ENCODE assay signal across 7 cellular contexts in the genomic region with DNA sequence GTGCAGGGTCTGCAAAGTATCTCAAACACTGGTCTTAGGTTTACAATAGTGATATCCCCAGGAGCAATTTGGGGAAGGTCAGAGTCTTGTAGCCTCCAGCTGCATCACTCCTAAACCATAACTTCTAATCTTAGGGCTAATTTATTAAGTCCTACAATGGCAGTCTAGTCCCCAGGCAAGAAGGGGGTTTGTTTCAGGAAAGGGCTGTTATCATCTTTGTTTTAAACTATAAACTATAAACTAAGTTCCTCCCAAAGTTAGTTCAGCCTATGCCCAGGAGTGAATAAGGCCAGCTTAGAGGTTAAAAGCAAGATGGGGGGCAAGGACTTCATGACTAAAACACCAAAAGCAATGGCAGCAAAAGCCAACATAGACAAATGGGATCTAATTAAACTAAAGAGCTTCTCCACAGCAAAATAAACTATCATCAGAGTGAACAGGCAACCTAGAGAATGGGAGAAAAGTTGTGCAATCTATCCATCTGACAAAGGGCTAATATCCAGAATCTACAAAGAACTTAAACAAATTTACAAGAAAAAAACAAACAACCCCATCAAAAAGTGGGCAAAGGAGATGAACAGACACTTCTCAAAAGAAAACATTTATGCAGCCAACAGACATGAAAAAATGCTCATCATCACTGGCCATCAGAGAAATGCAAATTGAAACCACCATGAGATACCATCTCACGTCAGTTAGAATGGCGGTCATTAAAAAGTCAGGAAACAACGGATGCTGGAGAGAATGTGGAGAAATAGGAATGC. TPM values are rescaled to one million over a fixed set of nuclear protein-coding genes. Genes with fewer than 3 reads are reported as not detected.
DNase-seq lines count a peak whose midpoint lies in the region; ATAC-seq, FAIRE-seq and TF ChIP-seq lines count a peak whose summit lies in the region.
"Not testable (repeated sequence)": the region's sequence is repeated elsewhere in the genome, so short reads cannot be mapped to it uniquely, and the experiment has no call there.

No MANE protein-coding gene starts in this region.

- not testable (repeated sequence) for H3K9me2 ChIP-seq in Loucy (replicated peaks; ENCODE audit: low read depth, low read length); SK-N-SH

- H3K4me1 Mint-ChIP-seq in CD8-positive, alpha-beta memory T cell; naive B cell: not testable (repeated sequence)

- peak; percentile 6 for ATAC-seq in GM21528 (IDR thresholded peaks at IDR 0.05; ENCODE audit: low FRiP score, unreplicated experiment)
- not testable (repeated sequence) for ATAC-seq in GM12878; naive B cell (ENCODE audit: low read depth in 2 of 2)

- H3K79me2 ChIP-seq in Loucy (ENCODE audit: insufficient read depth, low read length); SK-N-SH (ENCODE audit: insufficient read depth); GM12878 (ENCODE audit: control insufficient read depth, insufficient read depth, low read length); endothelial cell of umbilical vein (ENCODE audit: control insufficient read depth, insufficient read depth, low read length): not testable (repeated sequence)

- TF ChIP-seq CTCF in Loucy (conservative IDR thresholded peaks at IDR 0.05; ENCODE audit: low read length); SK-N-SH (IDR thresholded peaks at IDR 0.05); GM12878 (IDR thresholded peaks at IDR 0.05 in 2 of 3, conservative IDR thresholded peaks at IDR 0.05 in 1 of 3; ENCODE audit: control insufficient read depth in 2 of 3, extremely low read depth in 1 of 3, insufficient read depth in 1 of 3, low read depth in 3 of 3, low read length in 3 of 3); endothelial cell of umbilical vein (IDR thresholded peaks at IDR 0.05; ENCODE audit: extremely low read depth in 1 of 2, insufficient read depth in 1 of 2, low read depth in 1 of 2, low read length in 2 of 2): not testable (repeated sequence)

- H3K4me3 Mint-ChIP-seq in CD8-positive, alpha-beta memory T cell = not testable (repeated sequence)
- H3K4me3 Mint-ChIP-seq in naive B cell = peak overlapping the region in 5 of 8 donors; percentile 6 to 76 (median 46)

- not testable (repeated sequence) for H3K9me3 Mint-ChIP-seq in CD8-positive, alpha-beta memory T cell; naive B cell

- not testable (repeated sequence) for H3F3A ChIP-seq in Loucy (ENCODE audit: low read depth); SK-N-SH (replicated peaks; ENCODE audit: insufficient read depth)

- not testable (repeated sequence) for H3K4me2 ChIP-seq in Loucy (ENCODE audit: low read depth, low read length, poor library complexity, severe bottlenecking); SK-N-SH; endothelial cell of umbilical vein (ENCODE audit: insufficient read depth, low read length)
- H3K4me2 ChIP-seq in GM12878 (ENCODE audit: control insufficient read depth, insufficient read depth) = peak overlapping the region; percentile 31

- DNase-seq in CD8-positive, alpha-beta memory T cell; SK-N-SH; GM12878 (ENCODE audit: low read depth, low spot score); endothelial cell of umbilical vein (ENCODE audit: low read depth, low spot score); naive B cell: not testable (repeated sequence)

- peak overlapping the region; percentile 43 for H3K27ac ChIP-seq in CD8-positive, alpha-beta memory T cell (ENCODE audit: low read depth, low read length)
- H3K27ac ChIP-seq in SK-N-SH (ENCODE audit: low read depth in 2 of 2, low read length in 1 of 2); endothelial cell of umbilical vein (ENCODE audit: insufficient read depth, low read depth, low read length): not testable (repeated sequence)
- H3K27ac ChIP-seq in GM12878 (ENCODE audit: control insufficient read depth, insufficient read depth) = peak overlapping the region; percentile 31

- not testable (repeated sequence) for H3K4me3 ChIP-seq in CD8-positive, alpha-beta memory T cell (ENCODE audit: low read length); Loucy (ENCODE audit: low read length, poor library complexity, severe bottlenecking); SK-N-SH (ENCODE audit: low read depth in 2 of 2, low read length in 1 of 2); GM12878; endothelial cell of umbilical vein (replicated peaks in 1 of 3; ENCODE audit: insufficient read depth in 1 of 3, low read depth in 1 of 3, low read length in 3 of 3)

- TF ChIP-seq POLR2A in GM12878 (IDR thresholded peaks at IDR 0.05; ENCODE audit: low read depth, low read length); endothelial cell of umbilical vein (IDR thresholded peaks at IDR 0.05; ENCODE audit: low read depth, low read length): not testable (repeated sequence)

- POLR2A ChIA-PET in CD8-positive, alpha-beta memory T cell (lab: Charles Lee); SK-N-SH (lab: Yijun Ruan, JAX); endothelial cell of umbilical vein (lab: Charles Lee): not testable (repeated sequence)
- POLR2A ChIA-PET in GM12878 (lab: Charles Lee) = interaction anchor here (0.7 to 1.0 kb wide), 2 partner anchors 10 to 48 kb away, joined by 3 to 5 read pairs; no protein-coding TSS in a partner anchor

- H3K9me1 ChIP-seq in endothelial cell of umbilical vein (replicated peaks; ENCODE audit: control insufficient read depth, extremely low read depth, insufficient read depth, low read length) = not testable (repeated sequence)

- dilution Hi-C loops in endothelial cell of umbilical vein (cut with MboI; ENCODE audit: extremely low pct_ligation_motif_present, low sequenced_read_pairs) = not testable (repeated sequence)

- not testable (repeated sequence) for H3K27ac Mint-ChIP-seq in CD8-positive, alpha-beta memory T cell
- peak overlapping the region in 2 of 6 donors; percentile 9 to 52 for H3K27ac Mint-ChIP-seq in naive B cell

- H3K9ac ChIP-seq in Loucy (ENCODE audit: low read depth, low read length, poor library complexity, severe bottlenecking); SK-N-SH; GM12878 (ENCODE audit: control insufficient read depth, insufficient read depth, low read length); endothelial cell of umbilical vein (replicated peaks; ENCODE audit: extremely low read depth, insufficient read depth, low read length): not testable (repeated sequence)

- SMC1A ChIA-PET in GM12878 (lab: Charles Lee; ENCODE audit: uncharacterized antibody, unreplicated experiment) = interaction anchor here (1.0 kb wide), 1 partner anchor 11 kb away, joined by 3 read pairs; no protein-coding TSS in a partner anchor

- BruUV-seq in GM12878 (replicated peaks; lab: Mats Ljungman, UMichigan); endothelial cell of umbilical vein (replicated peaks; lab: Mats Ljungman, UMichigan): not testable (repeated sequence)

- WGBS in SK-N-SH (ENCODE audit: low lambda C conversion rate) = 79% methylated on average over 3 of the region's 3 CpGs
- 44% methylated on average over 3 of the region's 3 CpGs for WGBS in GM12878 (ENCODE audit: insufficient coverage, insufficient replicate concordance, low lambda C conversion rate, missing lambda C conversion rate)

- not testable (repeated sequence) for H3K27me3 ChIP-seq in CD8-positive, alpha-beta memory T cell (ENCODE audit: insufficient read depth, low read length, poor library complexity, severe bottlenecking); Loucy (ENCODE audit: insufficient read depth, low read length, poor library complexity, severe bottlenecking); SK-N-SH (ENCODE audit: insufficient read depth); GM12878 (replicated peaks in 1 of 2; ENCODE audit: control insufficient read depth in 2 of 2, insufficient read depth in 2 of 2, low read length in 1 of 2); endothelial cell of umbilical vein (ENCODE audit: control insufficient read depth in 2 of 2, insufficient read depth in 2 of 2, low read length in 2 of 2)

- CTCF ChIA-PET in CD8-positive, alpha-beta memory T cell (lab: Charles Lee); SK-N-SH (lab: Yijun Ruan, JAX): not testable (repeated sequence)
- CTCF ChIA-PET in GM12878 (lab: Yijun Ruan, JAX) (interaction anchor here (1.1 to 1.4 kb wide), 2 partner anchors 10 to 14 kb away, joined by 4 to 5 read pairs; no protein-coding TSS in a partner anchor), endothelial cell of umbilical vein (lab: Charles Lee) (interaction anchor here (0.6 to 1.3 kb wide), 2 partner anchors 14 to 71 kb away, joined by 3 to 4 read pairs; no protein-coding TSS in a partner anchor)

- not testable (repeated sequence) for H3K36me3 Mint-ChIP-seq in CD8-positive, alpha-beta memory T cell; naive B cell

- TF ChIP-seq EP300 in SK-N-SH (IDR thresholded peaks at IDR 0.05; ENCODE audit: borderline replicate concordance in 1 of 2, low read depth in 1 of 2, low read length in 1 of 2); GM12878 (IDR thresholded peaks at IDR 0.05; ENCODE audit: borderline replicate concordance in 1 of 2, control insufficient read depth in 1 of 2, low read depth in 2 of 2, low read length in 2 of 2): not testable (repeated sequence)

- H3K27me3 Mint-ChIP-seq in CD8-positive, alpha-beta memory T cell = peaks cover 3 to 19% of the 10 kb centered on the region in 2 donors
- not testable (repeated sequence) for H3K27me3 Mint-ChIP-seq in naive B cell

- not testable (repeated sequence) for H4K20me1 ChIP-seq in Loucy (ENCODE audit: insufficient read depth, low read length, poor library complexity, severe bottlenecking); SK-N-SH (ENCODE audit: insufficient read depth); GM12878 (ENCODE audit: control insufficient read depth, insufficient read depth); endothelial cell of umbilical vein (replicated peaks; ENCODE audit: control insufficient read depth, extremely low read depth, insufficient read depth, low read length)

- H3K9me3 ChIP-seq in CD8-positive, alpha-beta memory T cell (ENCODE audit: low read length); Loucy (ENCODE audit: insufficient read depth, low read depth, low read length); SK-N-SH; GM12878 (replicated peaks; ENCODE audit: control insufficient read depth, insufficient read depth, low read length); endothelial cell of umbilical vein (replicated peaks; ENCODE audit: control insufficient read depth, insufficient read depth, low read length): not testable (repeated sequence)

- not testable (repeated sequence) for TF ChIP-seq RAD21 in SK-N-SH (IDR thresholded peaks at IDR 0.05; ENCODE audit: low read length); GM12878 (IDR thresholded peaks at IDR 0.05; ENCODE audit: insufficient read depth, low read depth, low read length)

- H2AFZ ChIP-seq in Loucy (ENCODE audit: low read length) (peak overlapping the region; percentile 49; the same call in 1 of the 2 replicates), SK-N-SH (ENCODE audit: low read depth) (peak overlapping the region; percentile 51; the same call in 1 of the 2 replicates), GM12878 (ENCODE audit: control insufficient read depth, low read depth, low read length) (peak overlapping the region; percentile 75)
- not testable (repeated sequence) for H2AFZ ChIP-seq in endothelial cell of umbilical vein (ENCODE audit: low read depth, low read length)

- intact Hi-C loops in GM12878 (cut with micrococcal nuclease; ENCODE audit: unreplicated experiment); endothelial cell of umbilical vein (cut with micrococcal nuclease): not testable (repeated sequence)

- not testable (repeated sequence) for H3K36me3 ChIP-seq in CD8-positive, alpha-beta memory T cell (ENCODE audit: insufficient read depth, low read length); Loucy (ENCODE audit: insufficient read depth, low read length); SK-N-SH (replicated peaks in 1 of 2; ENCODE audit: control insufficient read depth in 1 of 2, insufficient read depth in 2 of 2, low read length in 1 of 2); GM12878 (ENCODE audit: control insufficient read depth in 2 of 2, insufficient read depth in 2 of 2, low read length in 1 of 2); endothelial cell of umbilical vein (ENCODE audit: control insufficient read depth in 2 of 2, extremely low read depth in 1 of 2, insufficient read depth in 2 of 2, low read length in 2 of 2)

- H3K4me1 ChIP-seq in CD8-positive, alpha-beta memory T cell (ENCODE audit: insufficient read depth, low read length); Loucy (ENCODE audit: insufficient read depth, low read length, poor library complexity, severe bottlenecking); SK-N-SH (ENCODE audit: control insufficient read depth in 1 of 2, insufficient read depth in 2 of 2, low read depth in 1 of 2, low read length in 1 of 2); GM12878 (ENCODE audit: control insufficient read depth, insufficient read depth, low read length); endothelial cell of umbilical vein (ENCODE audit: control insufficient read depth, extremely low read depth, insufficient read depth, low read length): not testable (repeated sequence)

- in situ Hi-C loops in GM12878 (cut with MboI) = not testable (repeated sequence)

- FAIRE-seq in GM12878 (lab: Jason Lieb, UNC) = not testable (repeated sequence)
- FAIRE-seq in endothelial cell of umbilical vein (lab: Jason Lieb, UNC) = peak; percentile 47

- RAD21 ChIA-PET in GM12878 (lab: Charles Lee; ENCODE audit: unreplicated experiment) = interaction anchor here (1.5 kb wide), 1 partner anchor 10 kb away, joined by 8 read pairs; no protein-coding TSS in a partner anchor

RNA-seq across cellular contexts. Expression of gene MTMR14, which starts 6.1 kb away (rescaled TPM):
- 10 to 100 TPM; 53.1 to 54.3 TPM for total RNA-seq in CD8-positive, alpha-beta memory T cell
- polyA plus RNA-seq in CD8-positive, alpha-beta memory T cell = 62.9 TPM
- polyA plus RNA-seq in SK-N-SH (2012; rRNA removed) (29.3 and 37.1 TPM in 2 replicates), GM12878 (2011; rRNA removed) (43.0 and 55.9 TPM in 2 replicates), GM12878 (2014; fragmentation: Illumina TruSeq; extraction: Trizol) (44.6 and 53.9 TPM in 2 replicates), GM12878 (2014; fragmentation: Nextera tagmentation; extraction: Ambion mirVana) (10 to 100 TPM; 13.0 to 16.9 TPM), GM12878 (2014; rRNA removed) (44.0 and 56.1 TPM in 2 replicates), GM12878 (2016; fragmentation: Nextera tagmentation; extraction: Ambion mirVana) (10 to 100 TPM; 56.8 to 64.0 TPM), endothelial cell of umbilical vein (32.1 and 38.3 TPM in 2 replicates), naive B cell (ENCODE audit: low read depth in 6 of 6) (100 to 1,000 TPM in 1 of 6 donors, 10 to 100 TPM in 5; 78.2 to 148 (median 91.4) TPM)
- polyA plus RNA-seq in SK-N-SH (2012; cell fraction: cytosol; rRNA removed) = 21.9 and 30.1 TPM in 2 replicates
- polyA plus RNA-seq in SK-N-SH (2012; cell fraction: nucleus; rRNA removed) = 28.4 and 39.4 TPM in 2 replicates
- total RNA-seq in GM12878 (2013; cell fraction: nucleolus; rRNA removed) = 60.9 and 63.3 TPM in 2 replicates
- total RNA-seq in GM12878 (2014; rRNA removed) (63.0 and 69.5 TPM in 2 replicates), GM12878 (2014; rRNA removed; fragmentation: Illumina TruSeq; extraction: Trizol) (39.0 and 41.4 TPM in 2 replicates), GM12878 (2021) (55.0 and 57.3 TPM in 2 replicates), endothelial cell of umbilical vein (36.4 and 38.0 TPM in 2 replicates)
- 36.0 TPM for polyA plus RNA-seq in GM12878 (2011; ENCODE audit: low read depth)
- polyA plus RNA-seq in GM12878 (2011; cell fraction: cytosol; rRNA removed) = 59.8 and 68.6 TPM in 2 replicates
- 64.6 and 71.3 TPM in 2 replicates for polyA plus RNA-seq in GM12878 (2011; cell fraction: nucleus; rRNA removed)
- 37.4 and 55.2 TPM in 2 replicates for polyA plus RNA-seq in GM12878 (2012)
- polyA minus RNA-seq in GM12878 (2011; rRNA and poly(A)+ RNA removed) = 68.7 and 74.9 TPM in 2 replicates
- 22.2 and 26.2 TPM in 2 replicates for polyA minus RNA-seq in GM12878 (2011; cell fraction: cytosol; rRNA and poly(A)+ RNA removed)
- 33.7 and 43.8 TPM in 2 replicates for polyA minus RNA-seq in GM12878 (2011; cell fraction: nucleus; rRNA and poly(A)+ RNA removed)
- 33.3 and 34.0 TPM in 2 replicates for polyA plus RNA-seq in endothelial cell of umbilical vein (2011; cell fraction: cytosol; rRNA removed)
- polyA plus RNA-seq in endothelial cell of umbilical vein (2011; cell fraction: nucleus; rRNA removed) = 51.7 and 52.9 TPM in 2 replicates
- 23.0 and 27.1 TPM in 2 replicates for polyA plus RNA-seq in endothelial cell of umbilical vein (2012)
- 39.4 and 42.3 TPM in 2 replicates for polyA minus RNA-seq in endothelial cell of umbilical vein
- polyA minus RNA-seq in endothelial cell of umbilical vein (2011; cell fraction: cytosol; rRNA and poly(A)+ RNA removed) = 17.8 TPM
- 23.2 and 34.0 TPM in 2 replicates for polyA minus RNA-seq in endothelial cell of umbilical vein (2011; cell fraction: nucleus; rRNA and poly(A)+ RNA removed)
